ENCODE assay signal across 9 cellular contexts in genomic region chr19:42528354-42529247, GRCh38. TPM values are rescaled to one million over a fixed set of nuclear protein-coding genes. Genes with fewer than 3 reads are reported as not detected.
A peak's percentile ranks its signal among the peaks of the same experiment; 100 is the strongest.
DNase-seq lines count a peak whose midpoint lies in the region; ATAC-seq and TF ChIP-seq lines count a peak whose summit lies in the region.
"Had no signal": no experiment of that assay in that cellular context is flagged by ENCODE, and none has a peak within 500 bp of the region (broad histone marks: within the 10 kb centered on the region; RNA-seq: fewer than 3 reads in every experiment).

Gene CEACAM1, minus strand, starts transcription at chr19:42528481. Its CDS starts 107 bp downstream, at chr19:42528374.

- peaks cover 41% of the 10 kb centered on the region for H3K4me1 Mint-ChIP-seq in T-helper 17 cell

- no peaks in the 10 kb centered on the region for H3K27me3 ChIP-seq in breast epithelium
- no peaks in the 10 kb centered on the region for H3K27me3 ChIP-seq in mucosa of rectum (ENCODE audit: control insufficient read depth in 2 of 2, insufficient read depth in 2 of 2, low read length in 2 of 2)
- H3K27me3 ChIP-seq in upper lobe of right lung: no peaks in the 10 kb centered on the region

- peak within 1 kb of the TSS; percentile 69 to 92 for H3K27ac ChIP-seq in breast epithelium
- H3K27ac ChIP-seq in mucosa of rectum (ENCODE audit: low read depth in 2 of 2, low read length in 2 of 2): peak within 1 kb of the TSS; percentile 88 to 91
- peak within 1 kb of the TSS; percentile 55 for H3K27ac ChIP-seq in upper lobe of right lung
- H3K27ac ChIP-seq: 22Rv1 had no signal

- H3K4me1 ChIP-seq in breast epithelium: peaks cover 0 to 6% of the 10 kb centered on the region in 2 donors
- H3K4me1 ChIP-seq in mucosa of rectum (ENCODE audit: control insufficient read depth in 2 of 2, insufficient read depth in 2 of 2, low read length in 2 of 2): peaks cover 13% of the 10 kb centered on the region in 2 donors
- H3K4me1 ChIP-seq in upper lobe of right lung: peaks cover 17% of the 10 kb centered on the region

- H3K9me3 ChIP-seq in T-helper 17 cell (ENCODE audit: control insufficient read depth, low read length, poor library complexity, severe bottlenecking): no peaks in the 10 kb centered on the region
- no peaks in the 10 kb centered on the region for H3K9me3 ChIP-seq in breast epithelium
- H3K9me3 ChIP-seq in mucosa of rectum (ENCODE audit: control insufficient read depth in 2 of 2, low read length in 2 of 2): no peaks in the 10 kb centered on the region
- H3K9me3 ChIP-seq in upper lobe of right lung: no peaks in the 10 kb centered on the region

- H3K36me3 ChIP-seq in breast epithelium: no peaks in the 10 kb centered on the region
- peaks cover 0 to 7% of the 10 kb centered on the region in 2 donors for H3K36me3 ChIP-seq in mucosa of rectum (ENCODE audit: control insufficient read depth in 2 of 2, insufficient read depth in 2 of 2, low read length in 2 of 2)
- no peaks in the 10 kb centered on the region for H3K36me3 ChIP-seq in upper lobe of right lung

- peak; percentile 31 for DNase-seq in NCI-H1436 (lab: John Stamatoyannopoulos, UW)
- no peak for DNase-seq in NCI-H1436 treated with DMSO at 0.1 percent for 48 hours (lab: John Stamatoyannopoulos, UW)
- DNase-seq in T-helper 17 cell: peak; percentile 12 to 22 (median 19)
- peak; percentile 63 to 72 for DNase-seq in breast epithelium (ENCODE audit: low spot score in 2 of 2)
- DNase-seq in upper lobe of right lung: peak; percentile 76
- DNase-seq in NCI-H1092 (lab: John Stamatoyannopoulos, UW): no peak

- peak within 1 kb of the TSS; percentile 97 for H3K27ac Mint-ChIP-seq in T-helper 17 cell

- no peak for TF ChIP-seq CTCF in breast epithelium (IDR thresholded peaks at IDR 0.05)
- TF ChIP-seq CTCF in upper lobe of right lung (IDR thresholded peaks at IDR 0.05): no peak

- H3K36me3 Mint-ChIP-seq in T-helper 17 cell (ENCODE audit: low read depth): peaks cover 5% of the 10 kb centered on the region

- no peak for TF ChIP-seq POLR2A in breast epithelium (IDR thresholded peaks at IDR 0.05)

- H3K4me3 ChIP-seq in breast epithelium (peak within 1 kb of the TSS; percentile 4 to 67 (median 47)), mucosa of rectum (ENCODE audit: low read length in 2 of 2) (peak within 1 kb of the TSS; percentile 66 to 74), upper lobe of right lung (peak within 1 kb of the TSS; percentile 39)

- H3K4me3 Mint-ChIP-seq in T-helper 17 cell: peak within 1 kb of the TSS; percentile 95

- intact Hi-C loops in breast epithelium (cut with DNase I; ENCODE audit: low total_unique reads): loop anchor here (10.0 kb wide), 1 partner anchor 74 kb away; no protein-coding TSS in a partner anchor
- intact Hi-C loops in upper lobe of right lung (cut with DNase I): loop anchor here (5.0 kb wide), 1 partner anchor 76 kb away; no protein-coding TSS in a partner anchor

- H3K9ac ChIP-seq in mucosa of rectum (ENCODE audit: low read depth in 1 of 2, low read length in 2 of 2): peak within 1 kb of the TSS; percentile 71 to 88

- peak; percentile 86 for ATAC-seq in T-helper 17 cell
- ATAC-seq in upper lobe of right lung: peak; percentile 83
- no peak for ATAC-seq in GM19023 (IDR thresholded peaks at IDR 0.05; ENCODE audit: unreplicated experiment)

- no peaks in the 10 kb centered on the region for H3K27me3 Mint-ChIP-seq in T-helper 17 cell

RNA-seq across cellular contexts. Expression of gene CEACAM1, which starts in this region (rescaled TPM):
- 10 to 100 TPM in 1 of 2 donors, 1 to 10 TPM in 1; 5.6 to 10.0 TPM for total RNA-seq in T-helper 17 cell
- 10 to 100 TPM in 2 of 3 donors, under 1 TPM in 1; 0.64 to 33.4 (median 12.3) TPM for total RNA-seq in breast epithelium
- 13.1 TPM for total RNA-seq in upper lobe of right lung

Comparison
In these comparisons a context has a peak if more than half of its experiments do, and no peak if none do; other contexts are left out.
1. DNase-seq: peak in NCI-H1436 (single experiment), T-helper 17 cell (3 of 3), breast epithelium (2 of 2) and upper lobe of right lung (single experiment); none in NCI-H1436 treated with DMSO at 0.1 percent for 48 hours (single experiment) and NCI-H1092 (single experiment).
2. Peak in every context shown above with its lines, with median percentiles within 50 percentile points of each other: H3K27ac ChIP-seq and H3K4me3 ChIP-seq.